In genomic region chr11:44451706-44452105, GRCh38 we compare ENCODE assay signal across 17 cellular contexts.
DNase-seq lines count a peak whose midpoint lies in the region; ATAC-seq and TF ChIP-seq lines count a peak whose summit lies in the region.
"Had no signal": no experiment of that assay in that cellular context is flagged by ENCODE, and none has a peak within 500 bp of the region (broad histone marks: within the 10 kb centered on the region; RNA-seq: fewer than 3 reads in every experiment).

No MANE protein-coding gene starts in this region.

- H4K20me1 ChIP-seq in osteoblast (ENCODE audit: insufficient read depth, low read length), result no peaks in the 10 kb centered on the region

- ATAC-seq in heart left ventricle (no peak), GM18511 (IDR thresholded peaks at IDR 0.05; ENCODE audit: unreplicated experiment) (no peak), GM21381 (IDR thresholded peaks at IDR 0.05; ENCODE audit: unreplicated experiment) (no peak)
- ATAC-seq: HCT116 had no signal

- intact Hi-C loops in left ventricle myocardium inferior (cut with micrococcal nuclease) (no loop called here), heart left ventricle (cut with DNase I) (no loop called here)

- no peak overlapping the region for H3K4me2 ChIP-seq in osteoblast (ENCODE audit: insufficient read depth, low read length)

- H3K4me3 ChIP-seq in left ventricle myocardium inferior (no peak overlapping the region), heart left ventricle (no peak overlapping the region), coronary artery (no peak overlapping the region), osteoblast (ENCODE audit: insufficient read depth, low read length) (no peak overlapping the region)
- H3K4me3 ChIP-seq: GM23248 had no signal

- H3K4me1 ChIP-seq in left ventricle myocardium inferior, result peaks cover 30% of the 10 kb centered on the region
- peaks cover 0 to 22% (median 8%) of the 10 kb centered on the region in 12 donors for H3K4me1 ChIP-seq in heart left ventricle
- no peaks in the 10 kb centered on the region for H3K4me1 ChIP-seq in osteoblast (ENCODE audit: insufficient read depth, low read length)

- H3K79me2 ChIP-seq in osteoblast (ENCODE audit: insufficient read depth, low read length), result no peaks in the 10 kb centered on the region

- peak overlapping the region; percentile 76 for H3K27ac ChIP-seq in left ventricle myocardium inferior (replicated peaks)
- peak overlapping the region in 3 of 12 donors; percentile 15 to 80 (median 47) for H3K27ac ChIP-seq in heart left ventricle
- no peak overlapping the region for H3K27ac ChIP-seq in coronary artery
- H3K27ac ChIP-seq in osteoblast (ENCODE audit: low read depth, low read length), result no peak overlapping the region
- H3K27ac ChIP-seq: GM23248 had no signal

- DNase-seq in left ventricle myocardium inferior (no peak), heart left ventricle (no peak), coronary artery (ENCODE audit: low spot score) (peak; percentile 41), osteoblast (ENCODE audit: insufficient read length, low spot score, missing footprints) (peak; percentile 19), mucosa of gallbladder (ENCODE audit: low spot score) (no peak)
- DNase-seq: C1 segment of cervical spinal cord; Calu3; CD4-positive, alpha-beta memory T cell; COR-L47; DMS53; DMS79 treated with DMSO at 0.1 percent for 48 hours; GF-D8; GM23248; H9 had no signal

- WGBS in heart left ventricle, 4 donors, result 91 to 93% (median 92%) methylated on average over 3 of the region's 3 CpGs

- H3K9me3 ChIP-seq in left ventricle myocardium inferior (replicated peaks) (no peaks in the 10 kb centered on the region), heart left ventricle (no peaks in the 10 kb centered on the region), osteoblast (ENCODE audit: low read depth, low read length) (no peaks in the 10 kb centered on the region)

- TF ChIP-seq CTCF in left ventricle myocardium inferior (IDR thresholded peaks at IDR 0.05; ENCODE audit: borderline replicate concordance) (no peak), heart left ventricle (IDR thresholded peaks at IDR 0.05) (no peak), coronary artery (IDR thresholded peaks at IDR 0.05) (no peak), osteoblast (IDR thresholded peaks at IDR 0.05; ENCODE audit: extremely low read depth, low read depth, low read length) (no peak)

- TF ChIP-seq POLR2A in heart left ventricle (IDR thresholded peaks at IDR 0.05), result no peak

- H3K27me3 ChIP-seq in left ventricle myocardium inferior (ENCODE audit: low read depth) (no peaks in the 10 kb centered on the region), heart left ventricle (no peaks in the 10 kb centered on the region), osteoblast (ENCODE audit: insufficient read depth, low read length) (peaks cover 19% of the 10 kb centered on the region)

- no peaks in the 10 kb centered on the region for H3K36me3 ChIP-seq in left ventricle myocardium inferior
- H3K36me3 ChIP-seq in heart left ventricle, result no peaks in the 10 kb centered on the region
- no peaks in the 10 kb centered on the region for H3K36me3 ChIP-seq in osteoblast (ENCODE audit: insufficient read depth, low read length)

- no peak overlapping the region for H2AFZ ChIP-seq in osteoblast (ENCODE audit: low read length)
- H2AFZ ChIP-seq: GM23248 had no signal

Comparison
In these comparisons a context has a peak if more than half of its experiments do, and no peak if none do; other contexts are left out.
1. DNase-seq: peak in coronary artery (single experiment) and osteoblast (single experiment); none in left ventricle myocardium inferior (single experiment), heart left ventricle (0 of 5) and mucosa of gallbladder (single experiment).